20 cellular contexts compared by ENCODE assay signal in genomic region chr20:5772704-5773103, GRCh38. TPM values are rescaled to one million over a fixed set of nuclear protein-coding genes. Genes with fewer than 3 reads are reported as not detected.
DNase-seq lines count a peak whose midpoint lies in the region; ATAC-seq, FAIRE-seq and TF ChIP-seq lines count a peak whose summit lies in the region.
"Had no signal": no experiment of that assay in that cellular context is flagged by ENCODE, and none has a peak within 500 bp of the region (broad histone marks: within the 10 kb centered on the region; RNA-seq: fewer than 3 reads in every experiment).

No MANE protein-coding gene starts in this region.

- H3K79me2 ChIP-seq in neural progenitor cell (ENCODE audit: low read depth) = no peaks in the 10 kb centered on the region

- H4K20me1 ChIP-seq in neural progenitor cell (ENCODE audit: low read depth) = no peaks in the 10 kb centered on the region
- H4K20me1 ChIP-seq: BLaER1 treated with 17β-estradiol and CSF1 and Interleukin-3, amounts not matched to agents 10 nM and 100 nM had no signal

- H3K36me3 ChIP-seq in neural progenitor cell = no peaks in the 10 kb centered on the region
- H3K36me3 ChIP-seq in CD4-positive, alpha-beta memory T cell (ENCODE audit: insufficient read depth, low read length) = peaks cover 22% of the 10 kb centered on the region
- H3K36me3 ChIP-seq: MG63 had no signal

- no peak for ATAC-seq in CD4-positive, alpha-beta T cell (ENCODE audit: poor library complexity)
- ATAC-seq in left ventricle myocardium superior = peak; percentile 71

- H3K27me3 ChIP-seq in CD4-positive, alpha-beta T cell (ENCODE audit: control insufficient read depth, insufficient read depth, low read length) = no peaks in the 10 kb centered on the region
- H3K27me3 ChIP-seq in neural progenitor cell = no peaks in the 10 kb centered on the region
- no peaks in the 10 kb centered on the region for H3K27me3 ChIP-seq in CD4-positive, alpha-beta memory T cell (ENCODE audit: insufficient read depth, low read length)
- H3K27me3 ChIP-seq: BLaER1 treated with 17β-estradiol and CSF1 and Interleukin-3, amounts not matched to agents 10 nM and 100 nM; MG63 had no signal

- H3K9ac ChIP-seq in neural progenitor cell = no peak overlapping the region
- H3K9ac ChIP-seq: BLaER1 treated with 17β-estradiol and CSF1 and Interleukin-3, amounts not matched to agents 10 nM and 100 nM had no signal

- H3K9me3 Mint-ChIP-seq in CD4-positive, alpha-beta T cell = no peaks in the 10 kb centered on the region
- no peaks in the 10 kb centered on the region for H3K9me3 Mint-ChIP-seq in IgD-negative memory B cell
- H3K9me3 Mint-ChIP-seq in neural progenitor cell = no peaks in the 10 kb centered on the region
- H3K9me3 Mint-ChIP-seq in CD4-positive, alpha-beta memory T cell = no peaks in the 10 kb centered on the region
- no peaks in the 10 kb centered on the region for H3K9me3 Mint-ChIP-seq in glutamatergic neuron (ENCODE audit: unreplicated experiment)

- peaks cover 9% of the 10 kb centered on the region for H3K4me1 ChIP-seq in neural progenitor cell
- H3K4me1 ChIP-seq in CD4-positive, alpha-beta memory T cell (ENCODE audit: insufficient read depth, low read length) = peaks cover 6% of the 10 kb centered on the region

- CTCF ChIA-PET in CD4-positive, alpha-beta T cell (lab: Charles Lee) = no interaction called here
- CTCF ChIA-PET in CD4-positive, alpha-beta memory T cell (lab: Charles Lee; ENCODE audit: partially characterized antibody) = no interaction called here

- POLR2A ChIA-PET in CD4-positive, alpha-beta T cell (lab: Charles Lee) = interaction anchor here (1.0 to 1.6 kb wide), 2 partner anchors 58 to 200 kb away, joined by 3 to 4 read pairs; no protein-coding TSS in a partner anchor
- POLR2A ChIA-PET in CD4-positive, alpha-beta memory T cell (lab: Charles Lee; ENCODE audit: partially characterized antibody) = no interaction called here

- no peak for DNase-seq in CD4-positive, alpha-beta T cell
- DNase-seq in left ventricle myocardium superior = no peak
- peak; percentile 39 for DNase-seq in neural progenitor cell (ENCODE audit: low spot score)
- no peak for DNase-seq in CD4-positive, alpha-beta memory T cell
- no peak for DNase-seq in frontal cortex (ENCODE audit: low spot score in 2 of 2)
- DNase-seq in glutamatergic neuron = no peak
- DNase-seq: H7, Kasumi-1, MG63, NCI-H1417, NCI-H1694 treated with DMSO at 0.1 percent for 48 hours, NCI-H2081 treated with DMSO at 0.1 percent for 48 hours, NCI-H2171 treated with DMSO at 0.1 percent for 48 hours, NCI-H524 treated with DMSO at 0.1 percent for 48 hours, OCI-M1 had no signal

- no peak overlapping the region for H2AFZ ChIP-seq in neural progenitor cell (replicated peaks)

- no peak overlapping the region for H3K4me3 ChIP-seq in neural progenitor cell
- no peak overlapping the region for H3K4me3 ChIP-seq in CD4-positive, alpha-beta memory T cell (ENCODE audit: low read length in 2 of 2)
- H3K4me3 ChIP-seq: BLaER1 treated with 17β-estradiol and CSF1 and Interleukin-3, amounts not matched to agents 10 nM and 100 nM; MG63 had no signal

- no peak overlapping the region for H3K27ac ChIP-seq in CD4-positive, alpha-beta T cell (ENCODE audit: low read depth, low read length)
- no peak overlapping the region for H3K27ac ChIP-seq in neural progenitor cell
- H3K27ac ChIP-seq in CD4-positive, alpha-beta memory T cell (ENCODE audit: low read depth, low read length) = no peak overlapping the region
- H3K27ac ChIP-seq: BLaER1 treated with 17β-estradiol and CSF1 and Interleukin-3, amounts not matched to agents 10 nM and 100 nM had no signal

- no peak overlapping the region for H3K4me3 Mint-ChIP-seq in CD4-positive, alpha-beta T cell
- H3K4me3 Mint-ChIP-seq in IgD-negative memory B cell (no peak overlapping the region), neural progenitor cell (no peak overlapping the region), glutamatergic neuron (ENCODE audit: unreplicated experiment) (no peak overlapping the region)
- no peak overlapping the region for H3K4me3 Mint-ChIP-seq in CD4-positive, alpha-beta memory T cell

- no peaks in the 10 kb centered on the region for H3K9me3 ChIP-seq in CD4-positive, alpha-beta T cell (ENCODE audit: control insufficient read depth, low read length)
- no peaks in the 10 kb centered on the region for H3K9me3 ChIP-seq in neural progenitor cell (ENCODE audit: low read depth)
- H3K9me3 ChIP-seq in CD4-positive, alpha-beta memory T cell (ENCODE audit: control insufficient read depth in 1 of 2, low read length in 2 of 2) = no peaks in the 10 kb centered on the region
- H3K9me3 ChIP-seq: BLaER1 treated with 17β-estradiol and CSF1 and Interleukin-3, amounts not matched to agents 10 nM and 100 nM; MG63 had no signal

- peak overlapping the region; percentile 4 for H3K4me2 ChIP-seq in neural progenitor cell

- peaks cover 30% of the 10 kb centered on the region for H3K4me1 Mint-ChIP-seq in CD4-positive, alpha-beta T cell (ENCODE audit: low read depth)
- H3K4me1 Mint-ChIP-seq in IgD-negative memory B cell = peaks cover 24 to 38% (median 37%) of the 10 kb centered on the region in 3 donors
- peaks cover 7% of the 10 kb centered on the region for H3K4me1 Mint-ChIP-seq in neural progenitor cell
- peaks cover 16 to 22% (median 20%) of the 10 kb centered on the region in 4 donors for H3K4me1 Mint-ChIP-seq in CD4-positive, alpha-beta memory T cell
- no peaks in the 10 kb centered on the region for H3K4me1 Mint-ChIP-seq in glutamatergic neuron (ENCODE audit: low read depth, unreplicated experiment)

- no peak for FAIRE-seq in frontal cortex (lab: Jason Lieb, UNC)
- FAIRE-seq: G401.6, GM18507, RCC 7860 had no signal

- H3K36me3 Mint-ChIP-seq in CD4-positive, alpha-beta T cell (ENCODE audit: low read depth) = peaks cover 80% of the 10 kb centered on the region
- peaks cover 9% of the 10 kb centered on the region for H3K36me3 Mint-ChIP-seq in IgD-negative memory B cell
- peaks cover 7% of the 10 kb centered on the region for H3K36me3 Mint-ChIP-seq in neural progenitor cell
- H3K36me3 Mint-ChIP-seq in CD4-positive, alpha-beta memory T cell = peaks cover 38 to 47% of the 10 kb centered on the region in 2 donors
- no peaks in the 10 kb centered on the region for H3K36me3 Mint-ChIP-seq in glutamatergic neuron (ENCODE audit: unreplicated experiment)

- intact Hi-C loops in CD4-positive, alpha-beta T cell (cut with DNase I, micrococcal nuclease) = no loop called here
- intact Hi-C loops in left ventricle myocardium superior (cut with micrococcal nuclease) = no loop called here
- intact Hi-C loops in CD4-positive, alpha-beta memory T cell (cut with micrococcal nuclease) = no loop called here

- H3K27me3 Mint-ChIP-seq in CD4-positive, alpha-beta T cell = no peaks in the 10 kb centered on the region
- no peaks in the 10 kb centered on the region for H3K27me3 Mint-ChIP-seq in IgD-negative memory B cell
- no peaks in the 10 kb centered on the region for H3K27me3 Mint-ChIP-seq in neural progenitor cell (ENCODE audit: insufficient read depth, low read depth)
- H3K27me3 Mint-ChIP-seq in CD4-positive, alpha-beta memory T cell = no peaks in the 10 kb centered on the region
- H3K27me3 Mint-ChIP-seq in glutamatergic neuron (ENCODE audit: unreplicated experiment) = no peaks in the 10 kb centered on the region

- peaks cover 9% of the 10 kb centered on the region for H3F3A ChIP-seq in neural progenitor cell (ENCODE audit: low read depth)

- no peak for TF ChIP-seq CTCF in CD4-positive, alpha-beta T cell (IDR thresholded peaks at IDR 0.05)
- no peak for TF ChIP-seq CTCF in neural progenitor cell (IDR thresholded peaks at IDR 0.05)
- TF ChIP-seq CTCF in glutamatergic neuron (IDR thresholded peaks at IDR 0.05; ENCODE audit: partially characterized antibody, unreplicated experiment) = no peak

- peak overlapping the region; percentile 69 for H3K27ac Mint-ChIP-seq in CD4-positive, alpha-beta T cell
- peak overlapping the region in 2 of 3 donors; percentile 24 to 72 for H3K27ac Mint-ChIP-seq in IgD-negative memory B cell
- H3K27ac Mint-ChIP-seq in neural progenitor cell = no peak overlapping the region
- H3K27ac Mint-ChIP-seq in CD4-positive, alpha-beta memory T cell = peak overlapping the region in 3 of 7 donors; percentile 27 to 85 (median 72)
- no peak overlapping the region for H3K27ac Mint-ChIP-seq in glutamatergic neuron (ENCODE audit: unreplicated experiment)

RNA-seq across cellular contexts. Expression of gene SHLD1, which starts 22.5 kb away (rescaled TPM):
- total RNA-seq in CD4-positive, alpha-beta T cell = 1 to 10 TPM; 7.0 to 7.3 TPM
- polyA plus RNA-seq in IgD-negative memory B cell = 19.8 TPM
- total RNA-seq in left ventricle myocardium superior = 6.9 TPM
- total RNA-seq in neural progenitor cell (ENCODE audit: low replicate concordance) = 5.1 and 9.0 TPM in 2 replicates
- total RNA-seq in CD4-positive, alpha-beta memory T cell = 10 to 100 TPM; 13.6 to 16.3 TPM
- 10 to 100 TPM; 20.2 to 22.0 TPM for polyA plus RNA-seq in CD4-positive, alpha-beta memory T cell
- 6.1 TPM for total RNA-seq in frontal cortex
- total RNA-seq in glutamatergic neuron (ENCODE audit: unreplicated experiment) = 4.0 TPM

Comparison
In these comparisons a context has a peak if more than half of its experiments do, and no peak if none do; other contexts are left out.
1. H3K27ac Mint-ChIP-seq: peak in CD4-positive, alpha-beta T cell (single experiment) and IgD-negative memory B cell (2 of 3); none in neural progenitor cell (single experiment) and glutamatergic neuron (single experiment).